In genomic region chr2:186486651-186487647, GRCh38 we compare ENCODE assay signal across 8 cellular contexts. TPM values are rescaled to one million over a fixed set of nuclear protein-coding genes. Genes with fewer than 3 reads are reported as not detected.
DNase-seq lines count a peak whose midpoint lies in the region; ATAC-seq and TF ChIP-seq lines count a peak whose summit lies in the region.

No MANE protein-coding gene starts in this region.

- H3K4me1 ChIP-seq in CD4-positive, CD25-positive, alpha-beta regulatory T cell (ENCODE audit: control insufficient read depth, insufficient read depth, low read length, poor library complexity, severe bottlenecking), result peaks cover 56% of the 10 kb centered on the region
- H3K4me1 ChIP-seq in ovary (ENCODE audit: insufficient read depth), result peaks cover 3% of the 10 kb centered on the region

- peaks cover 51 to 79% (median 67%) of the 10 kb centered on the region in 4 donors for H3K4me1 Mint-ChIP-seq in CD4-positive, CD25-positive, alpha-beta regulatory T cell
- H3K4me1 Mint-ChIP-seq in T-helper 17 cell, result peaks cover 52% of the 10 kb centered on the region

- peak in 2 of 3 donors; percentile 10 to 44 for DNase-seq in CD4-positive, CD25-positive, alpha-beta regulatory T cell
- DNase-seq in T-helper 17 cell, result no peak
- DNase-seq in fibroblast of mammary gland (ENCODE audit: low read depth), result peak; percentile 48
- DNase-seq in ovary, result no peak
- DNase-seq in stimulated activated CD4-positive, alpha-beta T cell treated with anti-CD3 and anti-CD28 coated beads, Interleukin-1b, Interleukin-23, amount 100 ng/mL, for 48 hours, result no peak

- peak overlapping the region; percentile 99 to 100 (median 100) for H3K27ac Mint-ChIP-seq in CD4-positive, CD25-positive, alpha-beta regulatory T cell
- H3K27ac Mint-ChIP-seq in T-helper 17 cell, result peak overlapping the region; percentile 98

- no peaks in the 10 kb centered on the region for H3K36me3 Mint-ChIP-seq in CD4-positive, CD25-positive, alpha-beta regulatory T cell
- H3K36me3 Mint-ChIP-seq in T-helper 17 cell (ENCODE audit: low read depth), result no peaks in the 10 kb centered on the region

- no peaks in the 10 kb centered on the region for H3K27me3 ChIP-seq in CD4-positive, CD25-positive, alpha-beta regulatory T cell (ENCODE audit: control insufficient read depth, insufficient read depth, low read length)
- no peaks in the 10 kb centered on the region for H3K27me3 ChIP-seq in ovary

- H3K27ac ChIP-seq in CD4-positive, CD25-positive, alpha-beta regulatory T cell (ENCODE audit: insufficient read depth, low read length, poor library complexity, severe bottlenecking), result peak overlapping the region; percentile 94
- peak overlapping the region; percentile 40 to 80 for H3K27ac ChIP-seq in ovary

- H3K4me3 Mint-ChIP-seq in CD4-positive, CD25-positive, alpha-beta regulatory T cell, result peak overlapping the region; percentile 97 to 99 (median 98)
- H3K4me3 Mint-ChIP-seq in T-helper 17 cell, result peak overlapping the region; percentile 98

- no peak for ATAC-seq in CD4-positive, CD25-positive, alpha-beta regulatory T cell (ENCODE audit: low read depth in 2 of 2)
- ATAC-seq in HG02610 (IDR thresholded peaks at IDR 0.05; ENCODE audit: unreplicated experiment) (peak; percentile 1), T-helper 17 cell (no peak), GM21423 (IDR thresholded peaks at IDR 0.05; ENCODE audit: unreplicated experiment) (no peak), HG03196 (IDR thresholded peaks at IDR 0.05; ENCODE audit: unreplicated experiment) (no peak)

- TF ChIP-seq EP300 in ovary (IDR thresholded peaks at IDR 0.05), result no peak

- WGBS in ovary, 3 donors, result 1 to 2% (median 1%) methylated on average over 31 of the region's 31 CpGs

- no peaks in the 10 kb centered on the region for H3K9me3 Mint-ChIP-seq in CD4-positive, CD25-positive, alpha-beta regulatory T cell

- H3K4me3 ChIP-seq in CD4-positive, CD25-positive, alpha-beta regulatory T cell (ENCODE audit: low read depth, low read length), result peak overlapping the region; percentile 97
- peak overlapping the region; percentile 89 for H3K4me3 ChIP-seq in fibroblast of mammary gland (ENCODE audit: control insufficient read depth, low read depth, low read length)
- H3K4me3 ChIP-seq in ovary, result peak overlapping the region; percentile 94

- H3K27me3 Mint-ChIP-seq in CD4-positive, CD25-positive, alpha-beta regulatory T cell, result no peaks in the 10 kb centered on the region
- no peaks in the 10 kb centered on the region for H3K27me3 Mint-ChIP-seq in T-helper 17 cell

- no peaks in the 10 kb centered on the region for H3K36me3 ChIP-seq in CD4-positive, CD25-positive, alpha-beta regulatory T cell (ENCODE audit: control insufficient read depth, insufficient read depth, low read length)
- no peaks in the 10 kb centered on the region for H3K36me3 ChIP-seq in ovary

- TF ChIP-seq CTCF in fibroblast of mammary gland (conservative IDR thresholded peaks at IDR 0.05; ENCODE audit: control insufficient read depth, insufficient read depth, low read depth, low read length) (no peak), ovary (IDR thresholded peaks at IDR 0.05) (no peak)

- no peaks in the 10 kb centered on the region for H3K9me3 ChIP-seq in CD4-positive, CD25-positive, alpha-beta regulatory T cell (ENCODE audit: control insufficient read depth in 2 of 2, low read length in 2 of 2)
- no peaks in the 10 kb centered on the region for H3K9me3 ChIP-seq in T-helper 17 cell (ENCODE audit: control insufficient read depth, low read length, poor library complexity, severe bottlenecking)
- no peaks in the 10 kb centered on the region for H3K9me3 ChIP-seq in ovary

- intact Hi-C loops in ovary (cut with DNase I), result no loop called here

- TF ChIP-seq POLR2A in ovary (IDR thresholded peaks at IDR 0.05), result no peak

RNA-seq across cellular contexts. Expression of gene ZC3H15, which starts 0.9 kb away (rescaled TPM):
- 92.5 TPM for total RNA-seq in CD4-positive, CD25-positive, alpha-beta regulatory T cell
- 10 to 100 TPM; 60.4 to 86.2 (median 66.1) TPM for polyA plus RNA-seq in CD4-positive, CD25-positive, alpha-beta regulatory T cell
- total RNA-seq in T-helper 17 cell (100 to 1,000 TPM in 1 of 2 donors, 10 to 100 TPM in 1; 91.9 to 115 TPM), ovary (10 to 100 TPM; 36.1 to 58.8 (median 42.7) TPM)
- 10 to 100 TPM; 37.2 to 51.9 TPM for polyA plus RNA-seq in ovary

Comparison
In these comparisons a context has a peak if more than half of its experiments do, and no peak if none do; other contexts are left out.
1. DNase-seq: peak in CD4-positive, CD25-positive, alpha-beta regulatory T cell (2 of 3) and fibroblast of mammary gland (single experiment); none in T-helper 17 cell (0 of 3), ovary (0 of 5) and stimulated activated CD4-positive, alpha-beta T cell treated with anti-CD3 and anti-CD28 coated beads, Interleukin-1b, Interleukin-23, amount 100 ng/mL, for 48 hours (single experiment).
2. Peak in every context shown above with its lines, with median percentiles within 50 percentile points of each other: H3K4me3 ChIP-seq.